11 cellular contexts compared by ENCODE assay signal in genomic region chr2:105977807-105978206, GRCh38.
"Had no signal": no experiment of that assay in that cellular context is flagged by ENCODE, and none has a peak within 500 bp of the region (broad histone marks: within the 10 kb centered on the region; RNA-seq: fewer than 3 reads in every experiment).

No MANE protein-coding gene starts in this region.

- H3K4me3 ChIP-seq: esophagus muscularis mucosa, left ventricle myocardium inferior, skin epidermis, tibial artery, vagina had no signal

- H3K27me3 Mint-ChIP-seq: activated naive CD8-positive, alpha-beta T cell treated with anti-CD3 and anti-CD28 coated beads, Interleukin-2, amount 10 ng/mL, durations not matched to agents 7 days and 5 days had no signal

- H3K27me3 ChIP-seq: esophagus muscularis mucosa, tibial artery, vagina had no signal

- H3K27ac ChIP-seq: esophagus muscularis mucosa, left ventricle myocardium inferior, skin epidermis, tibial artery, vagina had no signal

- H3K4me1 ChIP-seq: esophagus muscularis mucosa, left ventricle myocardium inferior, tibial artery, vagina had no signal

- H3K36me3 ChIP-seq: esophagus muscularis mucosa, left ventricle myocardium inferior, tibial artery, vagina had no signal

- H3K27ac Mint-ChIP-seq: activated naive CD8-positive, alpha-beta T cell treated with anti-CD3 and anti-CD28 coated beads, Interleukin-2, amount 10 ng/mL, durations not matched to agents 7 days and 5 days; activated T-helper 2 cell treated with anti-CD3 and anti-CD28 coated beads, Interferon-gamma antibody, Interleukin-2, Interleukin-4, amounts not matched to agents 10 μg/mL and 5 μg/mL and 100 μg/mL, durations not matched to agents 14 hours and 24 hours and 36 hours; natural killer cell treated with Interleukin-12 subunit alpha and Interleukin-12 subunit beta and Interleukin-15 and Interleukin-18, amount 100 ng/mL, for 72 hours had no signal

- H3K9me3 Mint-ChIP-seq: natural killer cell treated with Interleukin-12 subunit alpha and Interleukin-12 subunit beta and Interleukin-15 and Interleukin-18, amount 100 ng/mL, for 72 hours had no signal

- H3K9me3 ChIP-seq: tibial artery, vagina had no signal

- H3K4me3 Mint-ChIP-seq: activated naive CD8-positive, alpha-beta T cell treated with anti-CD3 and anti-CD28 coated beads, Interleukin-2, amount 10 ng/mL, durations not matched to agents 7 days and 5 days; natural killer cell treated with Interleukin-12 subunit alpha and Interleukin-12 subunit beta and Interleukin-15 and Interleukin-18, amount 100 ng/mL, for 72 hours had no signal

- DNase-seq: activated naive CD8-positive, alpha-beta T cell treated with anti-CD3 and anti-CD28 coated beads, Interleukin-2, amount 10 ng/mL, durations not matched to agents 7 days and 5 days; activated T-cell treated with anti-CD3 and anti-CD28 coated beads for 4 hours; anterior cingulate cortex; hypothalamus; left ventricle myocardium inferior; tibial artery had no signal

- ATAC-seq: natural killer cell treated with Interleukin-12 subunit alpha and Interleukin-12 subunit beta and Interleukin-15 and Interleukin-18, amount 100 ng/mL, for 72 hours had no signal
